In genomic region chr9:14309403-14309802, GRCh38 we compare ENCODE assay signal across 10 cellular contexts. TPM values are rescaled to one million over a fixed set of nuclear protein-coding genes. Genes with fewer than 3 reads are reported as not detected.
DNase-seq lines count a peak whose midpoint lies in the region; TF ChIP-seq lines count a peak whose summit lies in the region.
"Had no signal": no experiment of that assay in that cellular context is flagged by ENCODE, and none has a peak within 500 bp of the region (broad histone marks: within the 10 kb centered on the region; RNA-seq: fewer than 3 reads in every experiment).

No MANE protein-coding gene starts in this region.

- H3K36me3 ChIP-seq in ACC112 (ENCODE audit: insufficient read depth, low read length): peaks cover 11% of the 10 kb centered on the region

- no peak overlapping the region for H3K27ac Mint-ChIP-seq in activated CD4-positive, alpha-beta T cell treated with anti-CD3 and anti-CD28 coated beads, Interleukin-2, amount 10 ng/mL, durations not matched to agents 7 days and 5 days
- H3K27ac Mint-ChIP-seq: CD4-positive, alpha-beta memory T cell had no signal

- CTCF ChIA-PET in activated CD4-positive, alpha-beta T cell treated with anti-CD3 and anti-CD28 coated beads, Interleukin-2, amount 10 ng/mL, durations not matched to agents 7 days and 5 days (lab: Charles Lee): no interaction called here
- CTCF ChIA-PET in GM10248 (lab: Yijun Ruan, JAX): interaction anchor here (0.8 kb wide), 1 partner anchor 10 kb away, joined by 3 read pairs; no protein-coding TSS in a partner anchor

- H3K4me1 ChIP-seq in ACC112 (ENCODE audit: control insufficient read depth, insufficient read depth, low read length, unreplicated experiment): peaks cover 22% of the 10 kb centered on the region

- peaks cover 1% of the 10 kb centered on the region for H3K36me3 Mint-ChIP-seq in activated CD4-positive, alpha-beta T cell treated with anti-CD3 and anti-CD28 coated beads, Interleukin-2, amount 10 ng/mL, durations not matched to agents 7 days and 5 days (ENCODE audit: low read depth)

- no peak overlapping the region for H2AFZ ChIP-seq in ACC112 (ENCODE audit: low read length, unreplicated experiment)

- peaks cover 58% of the 10 kb centered on the region for H3K27me3 Mint-ChIP-seq in activated CD4-positive, alpha-beta T cell treated with anti-CD3 and anti-CD28 coated beads, Interleukin-2, amount 10 ng/mL, durations not matched to agents 7 days and 5 days

- peaks cover 8% of the 10 kb centered on the region for H3K4me1 Mint-ChIP-seq in activated CD4-positive, alpha-beta T cell treated with anti-CD3 and anti-CD28 coated beads, Interleukin-2, amount 10 ng/mL, durations not matched to agents 7 days and 5 days

- no peak for TF ChIP-seq CTCF in GM10248 (IDR thresholded peaks at IDR 0.05; ENCODE audit: control extremely low read depth, extremely low read depth, low read depth, missing control alignments)

- H3K27me3 ChIP-seq in ACC112 (ENCODE audit: insufficient read depth, low read length): no peaks in the 10 kb centered on the region

- no peak overlapping the region for H3K4me3 Mint-ChIP-seq in activated CD4-positive, alpha-beta T cell treated with anti-CD3 and anti-CD28 coated beads, Interleukin-2, amount 10 ng/mL, durations not matched to agents 7 days and 5 days
- H3K4me3 Mint-ChIP-seq: CD4-positive, alpha-beta memory T cell had no signal

- peak overlapping the region; percentile 92 for H3K4me3 ChIP-seq in ACC112 (ENCODE audit: low read depth, low read length)

- H3K79me2 ChIP-seq in ACC112 (ENCODE audit: control insufficient read depth, insufficient read depth, low read length, unreplicated experiment): peaks cover 86% of the 10 kb centered on the region

- DNase-seq in NCI-H82 (lab: John Stamatoyannopoulos, UW) (peak; percentile 75), medulla oblongata (ENCODE audit: extremely low spot score) (peak; percentile 38), putamen (ENCODE audit: low spot score) (no peak), retina (no peak), GM10248 (ENCODE audit: extremely low spot score) (no peak)
- no peak for DNase-seq in activated CD4-positive, alpha-beta T cell treated with anti-CD3 and anti-CD28 coated beads, Interleukin-2, amount 10 ng/mL, durations not matched to agents 7 days and 5 days

- H3K27ac ChIP-seq in ACC112 (ENCODE audit: low read depth, low read length) (peak overlapping the region; percentile 68), cingulate gyrus (ENCODE audit: low read depth, low read length) (peak overlapping the region; percentile 32)
- H3K27ac ChIP-seq: HL-60 had no signal

- POLR2A ChIA-PET in activated CD4-positive, alpha-beta T cell treated with anti-CD3 and anti-CD28 coated beads, Interleukin-2, amount 10 ng/mL, durations not matched to agents 7 days and 5 days (lab: Charles Lee): no interaction called here
- POLR2A ChIA-PET in GM10248 (lab: Yijun Ruan, JAX): no interaction called here

- no peaks in the 10 kb centered on the region for H3K9me3 Mint-ChIP-seq in activated CD4-positive, alpha-beta T cell treated with anti-CD3 and anti-CD28 coated beads, Interleukin-2, amount 10 ng/mL, durations not matched to agents 7 days and 5 days

RNA-seq across cellular contexts. Expression of gene NFIB, which starts 4.5 kb away (rescaled TPM):
- total RNA-seq in activated CD4-positive, alpha-beta T cell treated with anti-CD3 and anti-CD28 coated beads, Interleukin-2, amount 10 ng/mL, durations not matched to agents 7 days and 5 days: not detected
- total RNA-seq: CD4-positive, alpha-beta memory T cell had no signal

Comparison
In these comparisons a context has a peak if more than half of its experiments do, and no peak if none do; other contexts are left out.
1. DNase-seq: peak in NCI-H82 (single experiment) and medulla oblongata (single experiment); none in putamen (single experiment), activated CD4-positive, alpha-beta T cell treated with anti-CD3 and anti-CD28 coated beads, Interleukin-2, amount 10 ng/mL, durations not matched to agents 7 days and 5 days (single experiment), retina (single experiment) and GM10248 (single experiment).